ENCODE assay signal across 8 cellular contexts in genomic region chr11:47508595-47509555, GRCh38. TPM values are rescaled to one million over a fixed set of nuclear protein-coding genes. Genes with fewer than 3 reads are reported as not detected.
DNase-seq lines count a peak whose midpoint lies in the region; ATAC-seq and TF ChIP-seq lines count a peak whose summit lies in the region.

No MANE protein-coding gene starts in this region.

- no peak for TF ChIP-seq EP300 in stomach (IDR thresholded peaks at IDR 0.05)

- H3K36me3 Mint-ChIP-seq in activated naive CD4-positive, alpha-beta T cell treated with anti-CD3 and anti-CD28 coated beads for 36 hours (ENCODE audit: low read depth), result peaks cover 16% of the 10 kb centered on the region

- H3K27ac ChIP-seq in foreskin keratinocyte, result peak overlapping the region; percentile 91
- H3K27ac ChIP-seq in stomach, result peak overlapping the region; percentile 68 to 90 (median 71)

- H3K4me3 Mint-ChIP-seq in activated naive CD4-positive, alpha-beta T cell treated with anti-CD3 and anti-CD28 coated beads for 36 hours, result peak overlapping the region; percentile 38

- TF ChIP-seq POLR2A in stomach (IDR thresholded peaks at IDR 0.05), result no peak

- H3K27ac Mint-ChIP-seq in activated naive CD4-positive, alpha-beta T cell treated with anti-CD3 and anti-CD28 coated beads for 36 hours, result peak overlapping the region; percentile 88

- H3K4me1 ChIP-seq in foreskin keratinocyte, result peaks cover 38% of the 10 kb centered on the region
- peaks cover 46 to 93% (median 75%) of the 10 kb centered on the region in 4 donors for H3K4me1 ChIP-seq in stomach

- peak overlapping the region in 1 of 4 donors; percentile 25 for H3K4me3 ChIP-seq in stomach

- CTCF ChIA-PET in activated naive CD4-positive, alpha-beta T cell treated with anti-CD3 and anti-CD28 coated beads for 36 hours (lab: Charles Lee), result interaction anchor here (0.7 to 1.5 kb wide), 5 partner anchors 16 to 920 kb away, joined by 3 to 6 read pairs (median 3); no protein-coding TSS in a partner anchor

- intact Hi-C loops in activated naive CD4-positive, alpha-beta T cell treated with anti-CD3 and anti-CD28 coated beads for 36 hours (cut with micrococcal nuclease), result no loop called here
- intact Hi-C loops in stomach (cut with DNase I; ENCODE audit: low total_unique reads), result no loop called here

- WGBS in stomach, 5 donors, result 47 to 68% (median 51%) methylated on average over 16 of the region's 16 CpGs

- H3K9me3 ChIP-seq in stomach, result no peaks in the 10 kb centered on the region

- H3K27me3 Mint-ChIP-seq in activated naive CD4-positive, alpha-beta T cell treated with anti-CD3 and anti-CD28 coated beads for 36 hours (ENCODE audit: low read depth), result no peaks in the 10 kb centered on the region

- TF ChIP-seq CTCF in foreskin keratinocyte (conservative IDR thresholded peaks at IDR 0.05), result no peak
- TF ChIP-seq CTCF in stomach (IDR thresholded peaks at IDR 0.05), result no peak

- no peaks in the 10 kb centered on the region for H3K27me3 ChIP-seq in foreskin keratinocyte
- H3K27me3 ChIP-seq in stomach, result no peaks in the 10 kb centered on the region

- no peak for DNase-seq in activated naive CD4-positive, alpha-beta T cell treated with anti-CD3 and anti-CD28 coated beads for 36 hours
- no peak for DNase-seq in activated naive CD4-positive, alpha-beta T cell (lab: John Stamatoyannopoulos, UW)
- DNase-seq in NCI-H69 (lab: John Stamatoyannopoulos, UW) (peak; percentile 56), foreskin keratinocyte (no peak), stomach (peak; percentile 63), DMS 273 treated with DMSO at 0.1 percent for 48 hours (lab: John Stamatoyannopoulos, UW) (no peak), GM19238 (ENCODE audit: insufficient read length, low spot score) (no peak)

- peaks cover 87% of the 10 kb centered on the region for H3K4me1 Mint-ChIP-seq in activated naive CD4-positive, alpha-beta T cell treated with anti-CD3 and anti-CD28 coated beads for 36 hours (ENCODE audit: low read depth)

- H3K9me3 Mint-ChIP-seq in activated naive CD4-positive, alpha-beta T cell treated with anti-CD3 and anti-CD28 coated beads for 36 hours, result no peaks in the 10 kb centered on the region

- no peaks in the 10 kb centered on the region for H3K36me3 ChIP-seq in stomach

- ATAC-seq in foreskin keratinocyte (no peak), HG03025 (IDR thresholded peaks at IDR 0.05; ENCODE audit: low FRiP score, unreplicated experiment) (no peak)

RNA-seq across cellular contexts. Expression of gene CELF1, which starts 44.1 kb away (rescaled TPM):
- total RNA-seq in activated naive CD4-positive, alpha-beta T cell treated with anti-CD3 and anti-CD28 coated beads for 36 hours, result 100 to 1,000 TPM; 104 to 105 TPM
- total RNA-seq in foreskin keratinocyte, result 84.1 and 93.3 TPM in 2 replicates
- 26.7 and 28.8 TPM in 2 replicates for polyA plus RNA-seq in foreskin keratinocyte
- 100 to 1,000 TPM in 2 of 5 donors, 10 to 100 TPM in 3; 39.7 to 206 (median 95.2) TPM for total RNA-seq in stomach
- polyA plus RNA-seq in stomach, result 10 to 100 TPM; 12.7 to 18.5 (median 17.7) TPM

RNA-seq across cellular contexts. Expression of gene PTPMT1, which starts 56.5 kb away (rescaled TPM):
- 10 to 100 TPM; 46.9 to 49.2 TPM for total RNA-seq in activated naive CD4-positive, alpha-beta T cell treated with anti-CD3 and anti-CD28 coated beads for 36 hours
- total RNA-seq in foreskin keratinocyte, result 112 and 118 TPM in 2 replicates
- polyA plus RNA-seq in foreskin keratinocyte, result 145 and 159 TPM in 2 replicates
- total RNA-seq in stomach, result 100 to 1,000 TPM in 2 of 5 donors, 10 to 100 TPM in 3; 39.5 to 126 (median 80.6) TPM
- polyA plus RNA-seq in stomach, result 10 to 100 TPM; 36.4 to 62.1 (median 55.2) TPM

RNA-seq across cellular contexts. Expression of gene RAPSN, which starts 59.9 kb away (rescaled TPM):
- total RNA-seq in activated naive CD4-positive, alpha-beta T cell treated with anti-CD3 and anti-CD28 coated beads for 36 hours, result not detected
- total RNA-seq in foreskin keratinocyte (0.14 and 0.18 TPM in 2 replicates), stomach (1 to 10 TPM in 2 of 5 donors, not detected in 3; 1.1 to 1.2 TPM)
- polyA plus RNA-seq in foreskin keratinocyte (0.10 and 0.32 TPM in 2 replicates), stomach (under 1 TPM in 1 of 3 donors, not detected in 2; 0.20 TPM)

Comparison
In these comparisons a context has a peak if more than half of its experiments do, and no peak if none do; other contexts are left out.
1. DNase-seq: peak in NCI-H69 (single experiment) and stomach (single experiment); none in activated naive CD4-positive, alpha-beta T cell treated with anti-CD3 and anti-CD28 coated beads for 36 hours (single experiment), activated naive CD4-positive, alpha-beta T cell (0 of 4), foreskin keratinocyte (0 of 2), DMS 273 treated with DMSO at 0.1 percent for 48 hours (single experiment) and GM19238 (single experiment).